ENCODE assay signal across 3 cellular contexts in the genomic region with DNA sequence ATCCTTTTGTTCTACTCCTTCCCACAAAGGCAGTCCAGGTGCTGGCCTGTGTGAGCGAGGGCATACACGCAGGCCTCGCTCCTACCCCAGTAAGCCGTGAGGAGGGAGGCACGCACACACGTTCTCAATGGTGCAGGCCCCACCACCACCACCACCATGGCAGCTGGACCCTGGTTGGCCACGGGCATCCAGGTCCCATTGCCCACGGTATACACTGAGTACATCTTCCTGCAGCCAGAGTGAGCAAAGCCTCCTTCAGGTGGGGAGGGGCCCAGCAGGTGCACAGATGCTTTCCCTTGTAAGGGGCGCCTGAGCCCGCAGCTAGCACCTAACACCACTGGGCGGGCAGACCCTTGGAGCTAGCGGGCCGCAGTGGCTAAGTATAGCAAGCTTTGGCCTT.
"Had no signal": no experiment of that assay in that cellular context is flagged by ENCODE, and none has a peak within 500 bp of the region (broad histone marks: within the 10 kb centered on the region; RNA-seq: fewer than 3 reads in every experiment).

No MANE protein-coding gene starts in this region.

- ATAC-seq: GM12878 had no signal

- H3K4me3 ChIP-seq: GM12878 had no signal

- DNase-seq: GDM1, GF-D8 had no signal
